In genomic region chr16:58371841-58372240, GRCh38 we compare ENCODE assay signal across 8 cellular contexts.
"Had no signal": no experiment of that assay in that cellular context is flagged by ENCODE, and none has a peak within 500 bp of the region (broad histone marks: within the 10 kb centered on the region; RNA-seq: fewer than 3 reads in every experiment).

No MANE protein-coding gene starts in this region.

- H3K9ac ChIP-seq: GM23248 had no signal

- FAIRE-seq: H54 had no signal

- H3K4me3 ChIP-seq: GM23248 had no signal

- H2AFZ ChIP-seq: GM23248 had no signal

- DNase-seq: GM23248, GOT3, H9, HCEC 1CT, HFFc6, KG1 had no signal

- H3K27ac ChIP-seq: GM23248, HL-60 had no signal
